ENCODE assay signal across 14 cellular contexts in the genomic region with DNA sequence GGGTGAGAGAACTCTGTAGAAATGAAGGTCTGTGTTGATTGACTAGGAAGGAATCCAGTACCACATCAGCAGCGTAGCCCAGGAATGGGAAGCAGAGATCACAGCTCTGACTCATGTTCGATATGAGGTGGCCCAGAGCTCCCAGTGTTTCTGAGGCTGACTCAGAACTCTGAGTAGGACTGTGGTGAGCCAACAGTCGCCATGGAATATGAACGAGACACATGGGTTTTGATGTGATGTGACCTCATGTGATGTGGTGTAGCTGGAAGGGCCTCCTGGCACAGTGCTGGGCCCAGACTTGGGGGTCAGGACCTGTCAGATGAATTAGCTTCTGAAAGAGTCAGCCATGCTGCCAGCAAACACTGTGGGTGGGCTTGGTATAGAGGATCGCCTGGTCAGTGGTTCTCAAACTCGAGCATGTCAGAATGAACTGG.
DNase-seq lines count a peak whose midpoint lies in the region; ATAC-seq and TF ChIP-seq lines count a peak whose summit lies in the region.
"Had no signal": no experiment of that assay in that cellular context is flagged by ENCODE, and none has a peak within 500 bp of the region (broad histone marks: within the 10 kb centered on the region; RNA-seq: fewer than 3 reads in every experiment).

No MANE protein-coding gene starts in this region.

- peak; percentile 51 for DNase-seq in activated CD4-positive, alpha-beta T cell treated with anti-CD3 and anti-CD28 coated beads for 48 hours
- DNase-seq in activated CD4-positive, alpha-beta T cell treated with anti-CD3 and anti-CD28 coated beads, Interleukin-2, amount 10 ng/mL, durations not matched to agents 7 days and 5 days: no peak
- DNase-seq in PC-3: peak; percentile 97
- DNase-seq in stimulated activated CD4-positive, alpha-beta T cell treated with anti-CD3 and anti-CD28 coated beads, Interleukin-4, amount 100 ng/mL, for 24 hours: peak; percentile 30
- no peak for DNase-seq in spleen
- DNase-seq in middle frontal gyrus (ENCODE audit: extremely low spot score, low spot score): no peak
- no peak for DNase-seq in GM13977 (ENCODE audit: low spot score)
- DNase-seq: NCI-H1092, SHP77 treated with DMSO at 0.1 percent for 48 hours had no signal

- no TSS peak for BruUV-seq in PC-3 (replicated peaks; lab: Mats Ljungman, UMichigan)

- H3K4me3 ChIP-seq in PC-3 (ENCODE audit: low read length) (no peak overlapping the region), spleen (no peak overlapping the region)
- H3K4me3 ChIP-seq: prostate gland, vagina had no signal

- H3K4me1 ChIP-seq in PC-3 (ENCODE audit: insufficient read depth, low read length): peaks cover 45% of the 10 kb centered on the region
- H3K4me1 ChIP-seq in spleen: no peaks in the 10 kb centered on the region
- H3K4me1 ChIP-seq: prostate gland, vagina had no signal

- CTCF ChIA-PET in activated CD4-positive, alpha-beta T cell treated with anti-CD3 and anti-CD28 coated beads, Interleukin-2, amount 10 ng/mL, durations not matched to agents 7 days and 5 days (lab: Charles Lee): interaction anchor here (1.1 kb wide), 1 partner anchor 12 kb away, joined by 3 read pairs; no protein-coding TSS in a partner anchor
- CTCF ChIA-PET in PC-3 (lab: Charles Lee): interaction anchor here (1.1 to 2.1 kb wide), 4 partner anchors 10 to 41 kb away, joined by 5 to 19 read pairs (median 10); no protein-coding TSS in a partner anchor

- no peaks in the 10 kb centered on the region for H3K36me3 Mint-ChIP-seq in activated CD4-positive, alpha-beta T cell treated with anti-CD3 and anti-CD28 coated beads, Interleukin-2, amount 10 ng/mL, durations not matched to agents 7 days and 5 days (ENCODE audit: low read depth)
- H3K36me3 Mint-ChIP-seq: activated naive CD4-positive, alpha-beta T cell treated with anti-CD3 and anti-CD28 coated beads, Interleukin-2, amount 50 U/mL, for 24 hours had no signal

- peak overlapping the region; percentile 43 for H3K9ac ChIP-seq in PC-3 (ENCODE audit: low read length)

- no peaks in the 10 kb centered on the region for H3K79me2 ChIP-seq in PC-3 (ENCODE audit: low read length)

- H3K27ac ChIP-seq in PC-3 (ENCODE audit: low read length) (peak overlapping the region; percentile 84), spleen (no peak overlapping the region)
- H3K27ac ChIP-seq: prostate gland, vagina had no signal

- no peaks in the 10 kb centered on the region for H3K4me1 Mint-ChIP-seq in activated CD4-positive, alpha-beta T cell treated with anti-CD3 and anti-CD28 coated beads, Interleukin-2, amount 10 ng/mL, durations not matched to agents 7 days and 5 days
- H3K4me1 Mint-ChIP-seq: B cell had no signal

- no peak overlapping the region for H3K27ac Mint-ChIP-seq in activated CD4-positive, alpha-beta T cell treated with anti-CD3 and anti-CD28 coated beads, Interleukin-2, amount 10 ng/mL, durations not matched to agents 7 days and 5 days
- H3K27ac Mint-ChIP-seq: activated naive CD4-positive, alpha-beta T cell treated with anti-CD3 and anti-CD28 coated beads, Interleukin-2, amount 50 U/mL, for 24 hours; B cell had no signal

- no peak for TF ChIP-seq POLR2A in spleen (IDR thresholded peaks at IDR 0.05)

- H3K4me2 ChIP-seq in PC-3 (ENCODE audit: low read length): peak overlapping the region; percentile 72

- H3F3A ChIP-seq in PC-3 (ENCODE audit: low read length, unreplicated experiment): peaks cover 9% of the 10 kb centered on the region

- WGBS in spleen, 5 donors: 82 to 92% (median 89%) methylated on average over 6 of the region's 6 CpGs

- ATAC-seq in PC-3: peak; percentile 92
- ATAC-seq in esophagus mucosa: peak; percentile 50

- in situ Hi-C loops in GM13977 (cut with MboI; ENCODE audit: low pct_unique_long_range_greater_than_20kb, low sequenced_read_pairs, unreplicated experiment): no loop called here

- no peak overlapping the region for H3K4me3 Mint-ChIP-seq in activated CD4-positive, alpha-beta T cell treated with anti-CD3 and anti-CD28 coated beads, Interleukin-2, amount 10 ng/mL, durations not matched to agents 7 days and 5 days
- H3K4me3 Mint-ChIP-seq: activated naive CD4-positive, alpha-beta T cell treated with anti-CD3 and anti-CD28 coated beads, Interleukin-2, amount 50 U/mL, for 24 hours; B cell had no signal

- no peaks in the 10 kb centered on the region for H3K9me3 ChIP-seq in PC-3 (ENCODE audit: low read length)
- no peaks in the 10 kb centered on the region for H3K9me3 ChIP-seq in spleen
- H3K9me3 ChIP-seq: prostate gland, vagina had no signal

- POLR2A ChIA-PET in activated CD4-positive, alpha-beta T cell treated with anti-CD3 and anti-CD28 coated beads, Interleukin-2, amount 10 ng/mL, durations not matched to agents 7 days and 5 days (lab: Charles Lee): interaction anchor here (0.5 kb wide), 1 partner anchor 779 kb away, joined by 4 read pairs; no protein-coding TSS in a partner anchor
- POLR2A ChIA-PET in PC-3 (lab: Charles Lee; ENCODE audit: unreplicated experiment): no interaction called here

- H3K27me3 Mint-ChIP-seq in activated CD4-positive, alpha-beta T cell treated with anti-CD3 and anti-CD28 coated beads, Interleukin-2, amount 10 ng/mL, durations not matched to agents 7 days and 5 days: peaks cover 2% of the 10 kb centered on the region
- H3K27me3 Mint-ChIP-seq: B cell had no signal

- no peaks in the 10 kb centered on the region for H4K20me1 ChIP-seq in PC-3 (ENCODE audit: low read length)

- H3K27me3 ChIP-seq in PC-3 (ENCODE audit: low read length) (no peaks in the 10 kb centered on the region), spleen (replicated peaks in 1 of 7) (no peaks in the 10 kb centered on the region)
- H3K27me3 ChIP-seq: vagina had no signal

- intact Hi-C loops in PC-3 (cut with micrococcal nuclease): loop anchor here (1.0 to 10.0 kb wide), 4 partner anchors 9 to 676 kb away; no protein-coding TSS in a partner anchor
- intact Hi-C loops in spleen (cut with DNase I; ENCODE audit: low total_unique reads): no loop called here

- H3K36me3 ChIP-seq in PC-3 (ENCODE audit: low read depth, low read length) (no peaks in the 10 kb centered on the region), spleen (no peaks in the 10 kb centered on the region)
- H3K36me3 ChIP-seq: prostate gland, vagina had no signal

- H3K9me3 Mint-ChIP-seq in activated CD4-positive, alpha-beta T cell treated with anti-CD3 and anti-CD28 coated beads, Interleukin-2, amount 10 ng/mL, durations not matched to agents 7 days and 5 days: no peaks in the 10 kb centered on the region
- H3K9me3 Mint-ChIP-seq: activated naive CD4-positive, alpha-beta T cell treated with anti-CD3 and anti-CD28 coated beads, Interleukin-2, amount 50 U/mL, for 24 hours had no signal

- no peaks in the 10 kb centered on the region for H3K9me2 ChIP-seq in PC-3 (replicated peaks; ENCODE audit: low read length)

- TF ChIP-seq CTCF in PC-3 (conservative IDR thresholded peaks at IDR 0.05; ENCODE audit: low read depth, low read length) (no peak), spleen (IDR thresholded peaks at IDR 0.05 in 8 of 11, conservative IDR thresholded peaks at IDR 0.05 in 3 of 11) (no peak), GM13977 (IDR thresholded peaks at IDR 0.05; ENCODE audit: extremely low read depth, insufficient read depth, missing control alignments) (no peak)

- peak overlapping the region; percentile 62 for H2AFZ ChIP-seq in PC-3 (ENCODE audit: low read length)

Comparison
In these comparisons a context has a peak if more than half of its experiments do, and no peak if none do; other contexts are left out.
1. DNase-seq: peak in activated CD4-positive, alpha-beta T cell treated with anti-CD3 and anti-CD28 coated beads for 48 hours (single experiment), PC-3 (single experiment) and stimulated activated CD4-positive, alpha-beta T cell treated with anti-CD3 and anti-CD28 coated beads, Interleukin-4, amount 100 ng/mL, for 24 hours (single experiment); none in activated CD4-positive, alpha-beta T cell treated with anti-CD3 and anti-CD28 coated beads, Interleukin-2, amount 10 ng/mL, durations not matched to agents 7 days and 5 days (single experiment), spleen (single experiment), middle frontal gyrus (single experiment) and GM13977 (single experiment).